27 cellular contexts compared by ENCODE assay signal in genomic region chr5:181566-181965, GRCh38. TPM values are rescaled to one million over a fixed set of nuclear protein-coding genes. Genes with fewer than 3 reads are reported as not detected.
DNase-seq lines count a peak whose midpoint lies in the region; ATAC-seq, FAIRE-seq and TF ChIP-seq lines count a peak whose summit lies in the region.
"Had no signal": no experiment of that assay in that cellular context is flagged by ENCODE, and none has a peak within 500 bp of the region (broad histone marks: within the 10 kb centered on the region; RNA-seq: fewer than 3 reads in every experiment).

No MANE protein-coding gene starts in this region.

- no peak overlapping the region for H3K9ac ChIP-seq in kidney (ENCODE audit: low read length in 2 of 2)

- H3K27me3 ChIP-seq in right atrium auricular region (no peaks in the 10 kb centered on the region), upper lobe of right lung (no peaks in the 10 kb centered on the region)

- H3K4me1 ChIP-seq in right atrium auricular region, result no peaks in the 10 kb centered on the region
- H3K4me1 ChIP-seq in kidney (ENCODE audit: control insufficient read depth in 1 of 2, insufficient read depth in 1 of 2, low read depth in 1 of 2, low read length in 2 of 2), result no peaks in the 10 kb centered on the region
- H3K4me1 ChIP-seq in upper lobe of right lung, result peaks cover 6% of the 10 kb centered on the region
- H3K4me1 ChIP-seq: A549 had no signal

- intact Hi-C loops in Right ventricle myocardium superior (cut with DNase I), result no loop called here
- intact Hi-C loops in kidney (cut with DNase I), result no loop called here
- intact Hi-C loops in upper lobe of right lung (cut with DNase I), result no loop called here

- TF ChIP-seq CTCF in right atrium auricular region (IDR thresholded peaks at IDR 0.05) (no peak), kidney (IDR thresholded peaks at IDR 0.05; ENCODE audit: borderline replicate concordance, extremely low read depth, insufficient read depth) (no peak), upper lobe of right lung (IDR thresholded peaks at IDR 0.05) (no peak)

- H3K27ac ChIP-seq in right atrium auricular region (no peak overlapping the region), kidney (ENCODE audit: low read depth in 2 of 2, low read length in 2 of 2) (no peak overlapping the region), upper lobe of right lung (no peak overlapping the region)
- H3K27ac ChIP-seq: A549 had no signal

- ATAC-seq in Right ventricle myocardium superior (ENCODE audit: poor library complexity), result no peak
- ATAC-seq in upper lobe of right lung, result peak; percentile 14
- ATAC-seq: A549, GM23338 had no signal

- peak; percentile 46 for FAIRE-seq in HTR-8/SVneo (lab: Jason Lieb, UNC)
- FAIRE-seq in kidney (lab: Jason Lieb, UNC), result no peak
- FAIRE-seq: A549, GM12891, GM18507 had no signal

- no peak overlapping the region for H3K4me3 ChIP-seq in right atrium auricular region
- no peak overlapping the region for H3K4me3 ChIP-seq in kidney (ENCODE audit: low read length in 2 of 2)
- no peak overlapping the region for H3K4me3 ChIP-seq in upper lobe of right lung
- H3K4me3 ChIP-seq: A549, GM23338 had no signal

- H3K36me3 ChIP-seq in right atrium auricular region, result no peaks in the 10 kb centered on the region
- no peaks in the 10 kb centered on the region for H3K36me3 ChIP-seq in kidney (ENCODE audit: control insufficient read depth in 1 of 2, insufficient read depth in 2 of 2, low read length in 2 of 2)
- H3K36me3 ChIP-seq in upper lobe of right lung, result no peaks in the 10 kb centered on the region

- H3K9me3 ChIP-seq in right atrium auricular region (no peaks in the 10 kb centered on the region), kidney (ENCODE audit: control insufficient read depth in 1 of 2, low read length in 2 of 2) (no peaks in the 10 kb centered on the region), upper lobe of right lung (no peaks in the 10 kb centered on the region)
- H3K9me3 ChIP-seq: A549 had no signal

- DNase-seq in Right ventricle myocardium superior, result peak; percentile 37
- DNase-seq in right atrium auricular region (ENCODE audit: low spot score), result no peak
- DNase-seq in HTR-8/SVneo (ENCODE audit: insufficient read length, low spot score), result no peak
- DNase-seq in kidney, result peak; percentile 69
- DNase-seq in upper lobe of right lung, result no peak
- no peak for DNase-seq in HCEC 1CT
- no peak for DNase-seq in Ammon's horn (ENCODE audit: low spot score)
- DNase-seq: 8988T; ACHN; AML-193; C1 segment of cervical spinal cord; Calu3; CD4-positive, alpha-beta memory T cell; COR-L47; DMS53; DMS79 treated with DMSO at 0.1 percent for 48 hours; GF-D8; H9; HFFc6 had no signal

RNA-seq across cellular contexts. Expression of gene LRRC14B, which starts 9.7 kb away (rescaled TPM):
- total RNA-seq in Right ventricle myocardium superior (103 TPM), right atrium auricular region (10 to 100 TPM in 1 of 2 donors, 1 to 10 TPM in 1; 7.7 to 51.0 TPM), kidney (not detected), upper lobe of right lung (not detected)
- polyA plus RNA-seq in kidney (ENCODE audit: insufficient read depth, low read depth, low replicate concordance), result not detected
- total RNA-seq: Calu3; CD4-positive, alpha-beta memory T cell; Daoy; G401; GM23338; H4; H9; HFFc6 had no signal
- polyA plus RNA-seq: A549, BJ, GM23338 had no signal

RNA-seq across cellular contexts. Expression of gene CCDC127, which starts 36.4 kb away (rescaled TPM):
- 8.1 TPM for total RNA-seq in Right ventricle myocardium superior
- 1 to 10 TPM; 5.6 to 7.1 TPM for total RNA-seq in right atrium auricular region
- total RNA-seq in kidney, result 5.9 TPM
- 3.2 TPM for polyA plus RNA-seq in kidney (ENCODE audit: insufficient read depth, low read depth, low replicate concordance)
- total RNA-seq in upper lobe of right lung, result 5.5 TPM

RNA-seq across cellular contexts. Expression of gene SDHA, which starts 36.6 kb away (rescaled TPM):
- total RNA-seq in Right ventricle myocardium superior (837 TPM), right atrium auricular region (100 to 1,000 TPM; 242 to 366 TPM), kidney (135 TPM), upper lobe of right lung (94.0 TPM)
- polyA plus RNA-seq in kidney (ENCODE audit: insufficient read depth, low read depth, low replicate concordance), result 256 TPM

Comparison
In these comparisons a context has a peak if more than half of its experiments do, and no peak if none do; other contexts are left out.
1. DNase-seq: peak in Right ventricle myocardium superior (single experiment) and kidney (single experiment); none in right atrium auricular region (single experiment), HTR-8/SVneo (single experiment), upper lobe of right lung (single experiment), HCEC 1CT (single experiment) and Ammon's horn (single experiment).